In genomic region chr7:65080799-65081651, GRCh38 we compare ENCODE assay signal across 8 cellular contexts.
DNase-seq lines count a peak whose midpoint lies in the region; ATAC-seq, FAIRE-seq and TF ChIP-seq lines count a peak whose summit lies in the region.
"Not testable (repeated sequence)": the region's sequence is repeated elsewhere in the genome, so short reads cannot be mapped to it uniquely, and the experiment has no call there.

No MANE protein-coding gene starts in this region.

- not testable (repeated sequence) for H3K9me3 ChIP-seq in SK-N-MC (ENCODE audit: low read depth, low read length); gastroesophageal sphincter; neutrophil

- H3K4me3 ChIP-seq in LNCaP clone FGC (ENCODE audit: low read depth, low read length) (peak overlapping the region; percentile 72), SK-N-MC (peak overlapping the region; percentile 85), gastroesophageal sphincter (peak overlapping the region; percentile 74 to 92), neutrophil (ENCODE audit: low read depth in 1 of 2, low read length in 1 of 2) (peak overlapping the region; percentile 62 to 63)

- not testable (repeated sequence) for TF ChIP-seq CTCF in LNCaP clone FGC (IDR thresholded peaks at IDR 0.05; ENCODE audit: control insufficient read depth, extremely low read depth, insufficient read depth); neutrophil (IDR thresholded peaks at IDR 0.05)
- TF ChIP-seq CTCF in gastroesophageal sphincter (IDR thresholded peaks at IDR 0.05) = peak in 1 of 4 experiments; percentile 22

- H3K4me1 ChIP-seq in gastroesophageal sphincter; neutrophil (ENCODE audit: control insufficient read depth in 1 of 2, insufficient read depth in 1 of 2, low read depth in 1 of 2, low read length in 1 of 2): not testable (repeated sequence)

- ATAC-seq in gastroesophageal sphincter = peak; percentile 100

- not testable (repeated sequence) for TF ChIP-seq EP300 in gastroesophageal sphincter (IDR thresholded peaks at IDR 0.05)

- FAIRE-seq in H54 (lab: Jason Lieb, UNC) = peak; percentile 58

- H3K27me3 ChIP-seq in gastroesophageal sphincter, neutrophil: not testable (repeated sequence)

- H3K27ac ChIP-seq in SK-N-MC = not testable (repeated sequence)
- H3K27ac ChIP-seq in gastroesophageal sphincter = peak overlapping the region; percentile 68 to 92 (median 88)
- peak overlapping the region; percentile 57 for H3K27ac ChIP-seq in neutrophil

- WGBS in gastroesophageal sphincter (ENCODE audit: low coverage in 1 of 2), 2 donors = no CpG with 5 or more reads among the region's 53 CpGs

- in situ Hi-C loops in G401 (cut with HindIII; ENCODE audit: low sequenced_read_pairs) = not testable (repeated sequence)

- DNase-seq in G401 (ENCODE audit: low spot score) (peak; percentile 97), H54 (ENCODE audit: insufficient read length, low spot score) (peak; percentile 63), LNCaP clone FGC (ENCODE audit: low read depth) (peak; percentile 56), SK-N-MC (ENCODE audit: low read depth, low spot score) (peak; percentile 2), stromal cell of bone marrow (ENCODE audit: low read depth) (peak; percentile 85)
- DNase-seq in activated naive CD4-positive, alpha-beta T cell treated with anti-CD3 and anti-CD28 coated beads, Interleukin-2, amount 50 U/mL, for 16 hours = peak; percentile 92

- TF ChIP-seq POLR2A in H54 (IDR thresholded peaks at IDR 0.05; ENCODE audit: low read depth, low read length) = peak; percentile 35; the same call in 1 of the 2 replicates
- TF ChIP-seq POLR2A in gastroesophageal sphincter (IDR thresholded peaks at IDR 0.05) = peak; percentile 17 to 53

- not testable (repeated sequence) for H3K36me3 ChIP-seq in SK-N-MC (ENCODE audit: insufficient read depth, low read length); gastroesophageal sphincter; neutrophil

- H3K9ac ChIP-seq in SK-N-MC (ENCODE audit: insufficient read length) = peak overlapping the region; percentile 63

Comparison
In these comparisons a context has a peak if more than half of its experiments do, and no peak if none do; other contexts are left out.
1. DNase-seq: peak in every context shown above with its lines; median percentile 97 in G401; 92 in activated naive CD4-positive, alpha-beta T cell treated with anti-CD3 and anti-CD28 coated beads, Interleukin-2, amount 50 U/mL, for 16 hours; 85 in stromal cell of bone marrow; 63 in H54; 56 in LNCaP clone FGC; 2 in SK-N-MC.